In the genomic region with DNA sequence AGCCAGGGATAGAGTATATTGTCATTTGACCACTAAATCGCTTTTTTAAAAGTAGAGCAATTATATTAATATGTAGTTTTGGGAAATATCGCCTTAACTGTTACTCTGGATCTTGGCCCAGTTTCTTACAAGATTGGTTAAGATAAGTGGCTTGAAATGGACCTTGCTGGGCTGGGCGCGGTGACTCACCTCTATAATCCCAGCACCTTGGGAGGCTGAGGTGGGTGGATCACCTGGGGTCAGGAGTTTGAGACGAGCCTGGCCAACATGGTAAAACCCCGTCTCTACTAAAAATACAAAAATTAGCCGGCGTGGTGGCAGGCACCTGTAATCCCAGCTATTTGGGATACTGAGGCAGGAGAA, we compare ENCODE assay signal across 7 cellular contexts. TPM values are rescaled to one million over a fixed set of nuclear protein-coding genes. Genes with fewer than 3 reads are reported as not detected.
DNase-seq lines count a peak whose midpoint lies in the region; ATAC-seq, FAIRE-seq and TF ChIP-seq lines count a peak whose summit lies in the region.
"Not testable (repeated sequence)": the region's sequence is repeated elsewhere in the genome, so short reads cannot be mapped to it uniquely, and the experiment has no call there.

No MANE protein-coding gene starts in this region.

- not testable (repeated sequence) for H2AFZ ChIP-seq in OCI-LY3 (ENCODE audit: low read depth, low read length); mammary epithelial cell (ENCODE audit: low read depth, low read length)

- not testable (repeated sequence) for H4K20me1 ChIP-seq in OCI-LY3 (ENCODE audit: insufficient read depth, low read length); mammary epithelial cell (ENCODE audit: insufficient read depth, low read length)

- H3K36me3 ChIP-seq in HEK293 (ENCODE audit: control insufficient read depth in 2 of 2, insufficient read depth in 1 of 2, low read length in 2 of 2); OCI-LY3 (replicated peaks; ENCODE audit: low read depth, low read length); mammary epithelial cell (ENCODE audit: insufficient read depth, low read length); pancreas: not testable (repeated sequence)

- in situ Hi-C loops in mammary epithelial cell (cut with MboI; ENCODE audit: low sequenced_read_pairs in 2 of 2): not testable (repeated sequence)

- H3K4me1 Mint-ChIP-seq in WTC11: peaks cover 13% of the 10 kb centered on the region
- peaks cover 51% of the 10 kb centered on the region for H3K4me1 Mint-ChIP-seq in activated naive CD4-positive, alpha-beta T cell treated with anti-CD3 and anti-CD28 coated beads for 36 hours (ENCODE audit: low read depth)

- dilution Hi-C loops in mammary epithelial cell (cut with HindIII; ENCODE audit: low sequenced_read_pairs): not testable (repeated sequence)

- not testable (repeated sequence) for H3K79me2 ChIP-seq in OCI-LY3 (ENCODE audit: low read length)
- peaks cover 58% of the 10 kb centered on the region for H3K79me2 ChIP-seq in mammary epithelial cell (ENCODE audit: insufficient read depth, low read length)

- H3K27ac ChIP-seq in HEK293 (ENCODE audit: extremely low read depth, low read depth, low read length); pancreas: not testable (repeated sequence)
- H3K27ac ChIP-seq in OCI-LY3 (ENCODE audit: low read length) (peak overlapping the region; percentile 66), mammary epithelial cell (ENCODE audit: insufficient read depth, low read depth, low read length) (peak overlapping the region; percentile 49)

- not testable (repeated sequence) for H3K9me3 ChIP-seq in HEK293 (ENCODE audit: control insufficient read depth, insufficient read depth, low read depth, low read length); OCI-LY3 (ENCODE audit: insufficient read depth, low read length); mammary epithelial cell (replicated peaks; ENCODE audit: insufficient read depth, low read length); pancreas

- H3K36me3 Mint-ChIP-seq in WTC11; activated naive CD4-positive, alpha-beta T cell treated with anti-CD3 and anti-CD28 coated beads for 36 hours (ENCODE audit: low read depth): not testable (repeated sequence)

- WGBS in mammary epithelial cell (ENCODE audit: low coverage, missing lambda C conversion rate): 36% methylated on average over 8 of the region's 8 CpGs
- WGBS in pancreas, 2 donors: 70 to 73% methylated on average over 8 of the region's 8 CpGs

- intact Hi-C loops in activated naive CD4-positive, alpha-beta T cell treated with anti-CD3 and anti-CD28 coated beads for 36 hours (cut with micrococcal nuclease); mammary epithelial cell (cut with micrococcal nuclease); pancreas (cut with DNase I): not testable (repeated sequence)

- CTCF ChIA-PET in HEK293 (lab: Yijun Ruan, JAX): interaction anchor here (0.6 kb wide), 3 partner anchors 29 to 308 kb away, joined by 3 to 4 read pairs (median 4); no protein-coding TSS in a partner anchor
- CTCF ChIA-PET in WTC11 (lab: Charles Lee): interaction anchor here (0.6 to 3.2 kb wide), 4 partner anchors 9 to 98 kb away, joined by 4 to 17 read pairs (median 12); partner anchors contain the start of gene METTL21A
- CTCF ChIA-PET in activated naive CD4-positive, alpha-beta T cell treated with anti-CD3 and anti-CD28 coated beads for 36 hours (lab: Charles Lee): interaction anchor here (2.8 kb wide), 1 partner anchor 11 kb away, joined by 7 read pairs; no protein-coding TSS in a partner anchor
- CTCF ChIA-PET in mammary epithelial cell (lab: Charles Lee; ENCODE audit: low non-redundant PET): not testable (repeated sequence)

- not testable (repeated sequence) for ATAC-seq in WTC11
- peak in 3 of 4 donors; percentile 45 to 60 (median 58) for ATAC-seq in pancreas

- not testable (repeated sequence) for H3K9me3 Mint-ChIP-seq in WTC11; activated naive CD4-positive, alpha-beta T cell treated with anti-CD3 and anti-CD28 coated beads for 36 hours

- H3K4me1 ChIP-seq in HEK293 (ENCODE audit: control insufficient read depth, insufficient read depth, low read length) (peaks cover 33% of the 10 kb centered on the region), OCI-LY3 (ENCODE audit: low read length) (peaks cover 46% of the 10 kb centered on the region), mammary epithelial cell (ENCODE audit: insufficient read depth, low read length) (peaks cover 34% of the 10 kb centered on the region), pancreas (peaks cover 0 to 14% (median 14%) of the 10 kb centered on the region in 3 donors)

- H3K27ac Mint-ChIP-seq in WTC11: 0 out of 2 replicates have a peak overlapping the region, but pooled peaks have one; percentile 18
- peak overlapping the region; percentile 63 for H3K27ac Mint-ChIP-seq in activated naive CD4-positive, alpha-beta T cell treated with anti-CD3 and anti-CD28 coated beads for 36 hours

- not testable (repeated sequence) for H3K4me3 Mint-ChIP-seq in WTC11; activated naive CD4-positive, alpha-beta T cell treated with anti-CD3 and anti-CD28 coated beads for 36 hours

- not testable (repeated sequence) for H3K27me3 Mint-ChIP-seq in WTC11 (ENCODE audit: low read depth); activated naive CD4-positive, alpha-beta T cell treated with anti-CD3 and anti-CD28 coated beads for 36 hours (ENCODE audit: low read depth)

- not testable (repeated sequence) for TF ChIP-seq CTCF in HEK293 (tag by site-specific recombination; IDR thresholded peaks at IDR 0.05); OCI-LY3 (IDR thresholded peaks at IDR 0.05; ENCODE audit: low read depth, low read length); WTC11 (IDR thresholded peaks at IDR 0.05); mammary epithelial cell (conservative IDR thresholded peaks at IDR 0.05 in 1 of 2, IDR thresholded peaks at IDR 0.05 in 1 of 2; ENCODE audit: extremely low read depth in 1 of 2, insufficient read depth in 1 of 2, low read depth in 1 of 2, low read length in 2 of 2); pancreas (IDR thresholded peaks at IDR 0.05)

- peak overlapping the region; percentile 84 for H3K4me2 ChIP-seq in OCI-LY3 (ENCODE audit: low read length)
- peak overlapping the region; percentile 64 for H3K4me2 ChIP-seq in mammary epithelial cell (ENCODE audit: insufficient read depth, low read depth, low read length)

- POLR2A ChIA-PET in HEK293 (lab: Yijun Ruan, JAX): interaction anchor here (4.3 kb wide), 1 partner anchor 12 kb away, joined by 27 read pairs; the partner anchor contains the start of gene CCNYL1
- POLR2A ChIA-PET in WTC11 (lab: Charles Lee): interaction anchor here (2.2 kb wide), 1 partner anchor 12 kb away, joined by 5 read pairs; the partner anchor contains the start of gene CCNYL1

- DNase-seq in WTC11 (ENCODE audit: low spot score); activated naive CD4-positive, alpha-beta T cell treated with anti-CD3 and anti-CD28 coated beads for 36 hours; pancreas: not testable (repeated sequence)
- DNase-seq in mammary epithelial cell: peak; percentile 83
- peak; percentile 59 for DNase-seq in islet precursor cell

- not testable (repeated sequence) for BruUV-seq in mammary epithelial cell (replicated peaks; lab: Mats Ljungman, UMichigan)

- peak overlapping the region; percentile 12; the same call in 1 of the 2 replicates for H3K9ac ChIP-seq in OCI-LY3 (ENCODE audit: low read length)
- not testable (repeated sequence) for H3K9ac ChIP-seq in mammary epithelial cell (ENCODE audit: insufficient read depth, low read length)

- not testable (repeated sequence) for H3K27me3 ChIP-seq in OCI-LY3 (ENCODE audit: low read depth, low read length); mammary epithelial cell (ENCODE audit: insufficient read depth, low read length); pancreas

- FAIRE-seq in pancreas (lab: Jason Lieb, UNC): not testable (repeated sequence)

- not testable (repeated sequence) for H3K4me3 ChIP-seq in HEK293 (ENCODE audit: low read depth, low read length); mammary epithelial cell (replicated peaks in 1 of 3; ENCODE audit: insufficient read depth in 1 of 3, low read depth in 2 of 3, low read length in 3 of 3); pancreas
- peak overlapping the region; percentile 53 for H3K4me3 ChIP-seq in OCI-LY3 (ENCODE audit: low read length)

TF ChIP-seq in HEK293, 187 proteins besides CTCF, POLR2A, EP300 and RAD21:
- TF ChIP-seq GLIS1 (tag by site-specific recombination; IDR thresholded peaks at IDR 0.05): peak; percentile 55; the same call in 1 of the 2 replicates

RNA-seq across cellular contexts. Expression of gene CCNYL1, which starts 12.0 kb away (rescaled TPM):
- 26.6 to 31.6 TPM (median 28.1 TPM) in 3 replicates for total RNA-seq in WTC11 (2021)
- 1 to 10 TPM; 2.5 to 2.7 TPM for total RNA-seq in activated naive CD4-positive, alpha-beta T cell treated with anti-CD3 and anti-CD28 coated beads for 36 hours
- total RNA-seq in mammary epithelial cell: 10 to 100 TPM; 11.2 to 30.0 TPM
- 16.3 TPM for polyA plus RNA-seq in mammary epithelial cell
- polyA minus RNA-seq in mammary epithelial cell: 28.4 TPM
- 10 to 100 TPM in 4 of 6 donors, 1 to 10 TPM in 2; 8.4 to 12.4 (median 11.9) TPM for total RNA-seq in pancreas
- polyA plus RNA-seq in pancreas: 1 to 10 TPM; 5.2 to 5.3 TPM

RNA-seq across cellular contexts. Expression of gene FZD5, which starts 46.3 kb away (rescaled TPM):
- 52.8 to 103 TPM (median 53.7 TPM) in 3 replicates for total RNA-seq in WTC11 (2021)
- total RNA-seq in activated naive CD4-positive, alpha-beta T cell treated with anti-CD3 and anti-CD28 coated beads for 36 hours: 1 to 10 TPM; 1.5 to 1.7 TPM
- 1 to 10 TPM; 4.4 to 8.7 TPM for total RNA-seq in mammary epithelial cell
- polyA plus RNA-seq in mammary epithelial cell: 1.9 TPM
- polyA minus RNA-seq in mammary epithelial cell: 4.5 TPM
- 10 to 100 TPM; 13.7 to 23.0 (median 15.7) TPM for total RNA-seq in pancreas
- 1 to 10 TPM; 5.3 to 7.2 TPM for polyA plus RNA-seq in pancreas
